Comparison of ENCODE assay signal across 1 cellular context in the genomic region with DNA sequence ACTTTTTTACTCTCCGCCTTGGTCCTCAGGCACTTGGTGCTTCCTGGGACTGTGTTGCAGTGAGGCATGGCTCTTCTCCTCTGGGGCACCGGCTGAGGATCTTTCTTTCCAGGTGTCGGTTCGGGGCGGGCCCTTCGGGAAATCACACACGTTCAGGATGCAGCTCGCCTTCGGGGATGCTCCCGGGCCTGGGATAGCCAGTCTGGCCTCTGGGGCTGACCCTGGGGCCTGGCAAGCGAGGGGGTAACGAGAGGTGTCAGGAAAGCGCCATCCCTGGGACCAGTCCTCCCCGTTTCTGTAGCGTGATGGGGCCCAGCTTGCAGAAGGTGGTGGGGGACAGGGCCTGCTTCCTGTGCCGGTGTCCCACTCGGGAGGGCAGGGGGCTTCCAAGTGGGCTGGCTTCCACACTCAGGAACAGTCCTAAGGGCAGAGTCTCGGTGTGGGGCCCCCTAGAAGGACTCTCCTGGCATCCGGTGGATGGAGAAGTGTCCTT.
TF ChIP-seq lines count a peak whose summit lies in the region.

No MANE protein-coding gene starts in this region.

TF ChIP-seq in GM23338, 12 proteins besides CTCF, POLR2A, EP300 and RAD21 (continued from another document):
- TF ChIP-seq, protein P1, sequence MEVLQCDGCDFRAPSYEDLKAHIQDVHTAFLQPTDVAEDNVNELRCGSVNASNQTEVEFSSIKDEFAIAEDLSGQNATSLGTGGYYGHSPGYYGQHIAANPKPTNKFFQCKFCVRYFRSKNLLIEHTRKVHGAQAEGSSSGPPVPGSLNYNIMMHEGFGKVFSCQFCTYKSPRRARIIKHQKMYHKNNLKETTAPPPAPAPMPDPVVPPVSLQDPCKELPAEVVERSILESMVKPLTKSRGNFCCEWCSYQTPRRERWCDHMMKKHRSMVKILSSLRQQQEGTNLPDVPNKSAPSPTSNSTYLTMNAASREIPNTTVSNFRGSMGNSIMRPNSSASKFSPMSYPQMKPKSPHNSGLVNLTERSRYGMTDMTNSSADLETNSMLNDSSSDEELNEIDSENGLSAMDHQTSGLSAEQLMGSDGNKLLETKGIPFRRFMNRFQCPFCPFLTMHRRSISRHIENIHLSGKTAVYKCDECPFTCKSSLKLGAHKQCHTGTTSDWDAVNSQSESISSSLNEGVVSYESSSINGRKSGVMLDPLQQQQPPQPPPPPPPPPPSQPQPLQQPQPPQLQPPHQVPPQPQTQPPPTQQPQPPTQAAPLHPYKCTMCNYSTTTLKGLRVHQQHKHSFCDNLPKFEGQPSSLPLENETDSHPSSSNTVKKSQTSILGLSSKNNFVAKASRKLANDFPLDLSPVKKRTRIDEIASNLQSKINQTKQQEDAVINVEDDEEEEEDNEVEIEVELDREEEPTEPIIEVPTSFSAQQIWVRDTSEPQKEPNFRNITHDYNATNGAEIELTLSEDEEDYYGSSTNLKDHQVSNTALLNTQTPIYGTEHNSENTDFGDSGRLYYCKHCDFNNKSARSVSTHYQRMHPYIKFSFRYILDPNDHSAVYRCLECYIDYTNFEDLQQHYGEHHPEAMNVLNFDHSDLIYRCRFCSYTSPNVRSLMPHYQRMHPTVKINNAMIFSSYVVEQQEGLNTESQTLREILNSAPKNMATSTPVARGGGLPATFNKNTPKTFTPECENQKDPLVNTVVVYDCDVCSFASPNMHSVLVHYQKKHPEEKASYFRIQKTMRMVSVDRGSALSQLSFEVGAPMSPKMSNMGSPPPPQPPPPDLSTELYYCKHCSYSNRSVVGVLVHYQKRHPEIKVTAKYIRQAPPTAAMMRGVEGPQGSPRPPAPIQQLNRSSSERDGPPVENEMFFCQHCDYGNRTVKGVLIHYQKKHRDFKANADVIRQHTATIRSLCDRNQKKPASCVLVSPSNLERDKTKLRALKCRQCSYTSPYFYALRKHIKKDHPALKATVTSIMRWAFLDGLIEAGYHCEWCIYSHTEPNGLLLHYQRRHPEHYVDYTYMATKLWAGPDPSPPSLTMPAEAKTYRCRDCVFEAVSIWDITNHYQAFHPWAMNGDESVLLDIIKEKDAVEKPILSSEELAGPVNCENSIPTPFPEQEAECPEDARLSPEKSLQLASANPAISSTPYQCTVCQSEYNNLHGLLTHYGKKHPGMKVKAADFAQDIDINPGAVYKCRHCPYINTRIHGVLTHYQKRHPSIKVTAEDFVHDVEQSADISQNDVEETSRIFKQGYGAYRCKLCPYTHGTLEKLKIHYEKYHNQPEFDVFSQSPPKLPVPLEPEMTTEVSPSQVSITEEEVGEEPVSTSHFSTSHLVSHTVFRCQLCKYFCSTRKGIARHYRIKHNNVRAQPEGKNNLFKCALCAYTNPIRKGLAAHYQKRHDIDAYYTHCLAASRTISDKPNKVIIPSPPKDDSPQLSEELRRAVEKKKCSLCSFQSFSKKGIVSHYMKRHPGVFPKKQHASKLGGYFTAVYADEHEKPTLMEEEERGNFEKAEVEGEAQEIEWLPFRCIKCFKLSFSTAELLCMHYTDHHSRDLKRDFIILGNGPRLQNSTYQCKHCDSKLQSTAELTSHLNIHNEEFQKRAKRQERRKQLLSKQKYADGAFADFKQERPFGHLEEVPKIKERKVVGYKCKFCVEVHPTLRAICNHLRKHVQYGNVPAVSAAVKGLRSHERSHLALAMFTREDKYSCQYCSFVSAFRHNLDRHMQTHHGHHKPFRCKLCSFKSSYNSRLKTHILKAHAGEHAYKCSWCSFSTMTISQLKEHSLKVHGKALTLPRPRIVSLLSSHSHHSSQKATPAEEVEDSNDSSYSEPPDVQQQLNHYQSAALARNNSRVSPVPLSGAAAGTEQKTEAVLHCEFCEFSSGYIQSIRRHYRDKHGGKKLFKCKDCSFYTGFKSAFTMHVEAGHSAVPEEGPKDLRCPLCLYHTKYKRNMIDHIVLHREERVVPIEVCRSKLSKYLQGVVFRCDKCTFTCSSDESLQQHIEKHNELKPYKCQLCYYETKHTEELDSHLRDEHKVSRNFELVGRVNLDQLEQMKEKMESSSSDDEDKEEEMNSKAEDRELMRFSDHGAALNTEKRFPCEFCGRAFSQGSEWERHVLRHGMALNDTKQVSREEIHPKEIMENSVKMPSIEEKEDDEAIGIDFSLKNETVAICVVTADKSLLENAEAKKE (CRISPR knock-in tag; IDR thresholded peaks at IDR 0.05), result no peak
- TF ChIP-seq, protein P2, sequence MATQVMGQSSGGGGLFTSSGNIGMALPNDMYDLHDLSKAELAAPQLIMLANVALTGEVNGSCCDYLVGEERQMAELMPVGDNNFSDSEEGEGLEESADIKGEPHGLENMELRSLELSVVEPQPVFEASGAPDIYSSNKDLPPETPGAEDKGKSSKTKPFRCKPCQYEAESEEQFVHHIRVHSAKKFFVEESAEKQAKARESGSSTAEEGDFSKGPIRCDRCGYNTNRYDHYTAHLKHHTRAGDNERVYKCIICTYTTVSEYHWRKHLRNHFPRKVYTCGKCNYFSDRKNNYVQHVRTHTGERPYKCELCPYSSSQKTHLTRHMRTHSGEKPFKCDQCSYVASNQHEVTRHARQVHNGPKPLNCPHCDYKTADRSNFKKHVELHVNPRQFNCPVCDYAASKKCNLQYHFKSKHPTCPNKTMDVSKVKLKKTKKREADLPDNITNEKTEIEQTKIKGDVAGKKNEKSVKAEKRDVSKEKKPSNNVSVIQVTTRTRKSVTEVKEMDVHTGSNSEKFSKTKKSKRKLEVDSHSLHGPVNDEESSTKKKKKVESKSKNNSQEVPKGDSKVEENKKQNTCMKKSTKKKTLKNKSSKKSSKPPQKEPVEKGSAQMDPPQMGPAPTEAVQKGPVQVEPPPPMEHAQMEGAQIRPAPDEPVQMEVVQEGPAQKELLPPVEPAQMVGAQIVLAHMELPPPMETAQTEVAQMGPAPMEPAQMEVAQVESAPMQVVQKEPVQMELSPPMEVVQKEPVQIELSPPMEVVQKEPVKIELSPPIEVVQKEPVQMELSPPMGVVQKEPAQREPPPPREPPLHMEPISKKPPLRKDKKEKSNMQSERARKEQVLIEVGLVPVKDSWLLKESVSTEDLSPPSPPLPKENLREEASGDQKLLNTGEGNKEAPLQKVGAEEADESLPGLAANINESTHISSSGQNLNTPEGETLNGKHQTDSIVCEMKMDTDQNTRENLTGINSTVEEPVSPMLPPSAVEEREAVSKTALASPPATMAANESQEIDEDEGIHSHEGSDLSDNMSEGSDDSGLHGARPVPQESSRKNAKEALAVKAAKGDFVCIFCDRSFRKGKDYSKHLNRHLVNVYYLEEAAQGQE (IDR thresholded peaks at IDR 0.05; ENCODE audit: unreplicated experiment), result no peak
- TF ChIP-seq STAT1 (IDR thresholded peaks at IDR 0.05; ENCODE audit: unreplicated experiment) (no peak), ZNF114 (CRISPR knock-in tag; IDR thresholded peaks at IDR 0.05) (no peak), EZH2phosphoT487 (IDR thresholded peaks at IDR 0.05; ENCODE audit: unreplicated experiment) (no peak)
TF ChIP-seq in GM23338: peak in this region for 0.
